Comparison of ENCODE assay signal across 21 cellular contexts in the genomic region with DNA sequence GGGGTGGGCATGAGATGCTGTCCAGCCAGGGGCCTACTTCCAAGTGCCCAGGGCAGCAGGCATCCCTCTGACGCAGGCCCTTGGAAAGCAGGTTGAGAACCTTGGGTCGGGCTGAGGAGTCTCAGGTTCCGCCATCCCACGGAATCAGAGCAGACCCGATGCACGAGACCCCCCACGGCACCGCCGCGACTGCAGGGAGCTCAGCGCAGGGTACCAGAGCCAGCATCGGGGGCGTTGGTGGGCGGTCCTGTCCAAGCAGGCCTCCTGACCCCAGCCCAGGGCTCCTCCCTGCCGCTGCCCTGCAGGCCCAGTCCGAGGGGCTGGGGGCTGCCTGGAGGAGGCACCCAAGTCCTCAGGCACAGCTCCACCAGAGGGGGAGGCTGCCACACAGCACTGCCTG.
DNase-seq lines count a peak whose midpoint lies in the region; ATAC-seq lines count a peak whose summit lies in the region.
"Had no signal": no experiment of that assay in that cellular context is flagged by ENCODE, and none has a peak within 500 bp of the region (broad histone marks: within the 10 kb centered on the region; RNA-seq: fewer than 3 reads in every experiment).

No MANE protein-coding gene starts in this region.

- H2BK15ac ChIP-seq in neuronal stem cell (ENCODE audit: low read length) = peak overlapping the region; percentile 54

- no peak overlapping the region for H3K14ac ChIP-seq in neuronal stem cell (ENCODE audit: low read length)

- DNase-seq in Right ventricle myocardium inferior (ENCODE audit: missing footprints) (peak; percentile 31), cardiac septum (ENCODE audit: low spot score) (no peak), neuronal stem cell (ENCODE audit: low spot score) (no peak)
- DNase-seq: AML-193; C1 segment of cervical spinal cord; CD4-positive, alpha-beta memory T cell; CD4-positive, CD25-positive, alpha-beta regulatory T cell; CD8-positive, alpha-beta memory T cell; COR-L47; DMS 273 treated with DMSO at 0.1 percent for 48 hours; DMS153; DMS53; DMS79; DND-41; EL; GDM1 had no signal

- peaks cover 46 to 94% (median 89%) of the 10 kb centered on the region in 11 experiments for H3K27me3 ChIP-seq in BLaER1 treated with 17β-estradiol and CSF1 and Interleukin-3, amounts not matched to agents 10 nM and 100 nM
- H3K27me3 ChIP-seq in neuronal stem cell (ENCODE audit: control insufficient read depth in 3 of 3, insufficient read depth in 3 of 3, low read depth in 1 of 3, low read length in 3 of 3) = peaks cover 0 to 76% (median 2%) of the 10 kb centered on the region in 3 experiments

- H3K27ac ChIP-seq in BLaER1 treated with 17β-estradiol and CSF1 and Interleukin-3, amounts not matched to agents 10 nM and 100 nM = no peak overlapping the region
- H3K27ac ChIP-seq in neuronal stem cell (replicated peaks; ENCODE audit: low read length) = no peak overlapping the region
- H3K27ac ChIP-seq: 22Rv1, A549 had no signal

- peaks cover 0 to 48% (median 5%) of the 10 kb centered on the region in 11 experiments; a peak in 9 of 22 replicates for H4K20me1 ChIP-seq in BLaER1 treated with 17β-estradiol and CSF1 and Interleukin-3, amounts not matched to agents 10 nM and 100 nM

- peak overlapping the region; percentile 70 for H3K18ac ChIP-seq in neuronal stem cell (ENCODE audit: low read length)

- ATAC-seq in Right ventricle myocardium inferior = no peak
- no peak for ATAC-seq in HG02852 (IDR thresholded peaks at IDR 0.05; ENCODE audit: unreplicated experiment)
- ATAC-seq: A549, GM12878 had no signal

- H4K91ac ChIP-seq in neuronal stem cell (ENCODE audit: low read depth, low read length, poor library complexity) = no peak overlapping the region

- H3K9ac ChIP-seq in BLaER1 treated with 17β-estradiol and CSF1 and Interleukin-3, amounts not matched to agents 10 nM and 100 nM = no peak overlapping the region
- H3K9ac ChIP-seq in neuronal stem cell (ENCODE audit: low read depth, low read length, poor library complexity) = peak overlapping the region; percentile 10

- peak overlapping the region; percentile 70 for H2BK5ac ChIP-seq in neuronal stem cell (ENCODE audit: low read length)

- H2BK120ac ChIP-seq in neuronal stem cell (ENCODE audit: low read depth, low read length) = peak overlapping the region; percentile 57

- H3K36me3 ChIP-seq in BLaER1 treated with 17β-estradiol and CSF1 and Interleukin-3, amounts not matched to agents 10 nM and 100 nM = no peaks in the 10 kb centered on the region
- peaks cover 0 to 3% of the 10 kb centered on the region in 2 donors for H3K36me3 ChIP-seq in neuronal stem cell (replicated peaks in 1 of 2; ENCODE audit: control insufficient read depth in 2 of 2, insufficient read depth in 2 of 2, low read length in 2 of 2)

- H2AFZ ChIP-seq in neuronal stem cell (ENCODE audit: low read length) = no peak overlapping the region

- intact Hi-C loops in Right ventricle myocardium inferior (cut with DNase I) = no loop called here
- intact Hi-C loops in cardiac septum (cut with DNase I) = no loop called here

- peak overlapping the region; percentile 40 for H3K23ac ChIP-seq in neuronal stem cell (ENCODE audit: low read depth, low read length, poor library complexity)

- peak overlapping the region; percentile 69 for H2BK12ac ChIP-seq in neuronal stem cell (ENCODE audit: low read length)

- H3K4ac ChIP-seq in neuronal stem cell (ENCODE audit: low read length) = no peak overlapping the region

- H3K4me3 ChIP-seq in BLaER1 treated with 17β-estradiol and CSF1 and Interleukin-3, amounts not matched to agents 10 nM and 100 nM = no peak overlapping the region
- H3K4me3 ChIP-seq in neuronal stem cell (ENCODE audit: low read length in 2 of 2) = no peak overlapping the region
- H3K4me3 ChIP-seq: A549, GM12878 had no signal

- peaks cover 8 to 18% (median 12%) of the 10 kb centered on the region in 10 experiments; a peak in 17 of 20 replicates for H3K4me1 ChIP-seq in BLaER1 treated with 17β-estradiol and CSF1 and Interleukin-3, amounts not matched to agents 10 nM and 100 nM
- H3K4me1 ChIP-seq in neuronal stem cell (ENCODE audit: control insufficient read depth in 2 of 2, insufficient read depth in 1 of 2, low read depth in 1 of 2, low read length in 2 of 2) = peaks cover 29 to 42% of the 10 kb centered on the region in 2 donors
- H3K4me1 ChIP-seq: A549 had no signal

- H3K4me2 ChIP-seq in BLaER1 treated with 17β-estradiol and CSF1 and Interleukin-3, amounts not matched to agents 10 nM and 100 nM = peak overlapping the region in 7 of 11 experiments; percentile 19 to 57 (median 49); a peak in 11 of 22 replicates
- no peak overlapping the region for H3K4me2 ChIP-seq in neuronal stem cell (ENCODE audit: insufficient read depth, low read length, poor library complexity, severe bottlenecking)
- H3K4me2 ChIP-seq: A549 had no signal

- peak overlapping the region; percentile 88 for H2AK5ac ChIP-seq in neuronal stem cell (ENCODE audit: low read depth, low read length)

- peaks cover 3% of the 10 kb centered on the region for H3K79me1 ChIP-seq in neuronal stem cell (ENCODE audit: low read depth, low read length)

- no peaks in the 10 kb centered on the region for H3K9me3 ChIP-seq in BLaER1 treated with 17β-estradiol and CSF1 and Interleukin-3, amounts not matched to agents 10 nM and 100 nM (replicated peaks in 1 of 11)
- peaks cover 0 to 3% of the 10 kb centered on the region in 2 donors for H3K9me3 ChIP-seq in neuronal stem cell (replicated peaks in 1 of 2; ENCODE audit: control insufficient read depth in 2 of 2, insufficient read depth in 1 of 2, low read depth in 1 of 2, low read length in 2 of 2)
- H3K9me3 ChIP-seq: A549 had no signal

- H4K8ac ChIP-seq in neuronal stem cell (ENCODE audit: low read depth, low read length) = no peak overlapping the region

- no CpG with 5 or more reads among the region's 16 CpGs for WGBS in neuronal stem cell (ENCODE audit: extremely low coverage in 2 of 2, insufficient read length in 2 of 2, insufficient replicate concordance in 1 of 2), 2 donors
